ENCODE assay signal across 8 cellular contexts in genomic region chr12:76560083-76560491, GRCh38. TPM values are rescaled to one million over a fixed set of nuclear protein-coding genes. Genes with fewer than 3 reads are reported as not detected.
A peak's percentile ranks its signal among the peaks of the same experiment; 100 is the strongest.
DNase-seq lines count a peak whose midpoint lies in the region; ATAC-seq, FAIRE-seq and TF ChIP-seq lines count a peak whose summit lies in the region.

No MANE protein-coding gene starts in this region.

- peaks cover 32% of the 10 kb centered on the region for H3K79me2 ChIP-seq in HepG2 (ENCODE audit: insufficient read depth, low read length)

- no peak for TF ChIP-seq RAD21 in HepG2 (CRISPR knock-in tag; IDR thresholded peaks at IDR 0.05)

- DNase-seq in activated naive CD4-positive, alpha-beta T cell treated with anti-CD3 and anti-CD28 coated beads for 36 hours = no peak
- DNase-seq in activated naive CD4-positive, alpha-beta T cell treated with Interleukin-2 at 50 U/mL for 16 hours = no peak
- no peak for DNase-seq in activated naive CD8-positive, alpha-beta T cell treated with anti-CD3 and anti-CD28 coated beads for 36 hours
- no peak for DNase-seq in HepG2 (ENCODE audit: low spot score)
- no peak for DNase-seq in type B pancreatic cell (ENCODE audit: extremely low spot score, unreplicated experiment)
- no peak for DNase-seq in GM12892 (ENCODE audit: insufficient read length)
- DNase-seq in COR-L47 (lab: John Stamatoyannopoulos, UW) = no peak

- no peaks in the 10 kb centered on the region for H3K36me3 Mint-ChIP-seq in activated naive CD4-positive, alpha-beta T cell treated with anti-CD3 and anti-CD28 coated beads for 36 hours (ENCODE audit: low read depth)
- H3K36me3 Mint-ChIP-seq in activated naive CD8-positive, alpha-beta T cell treated with anti-CD3 and anti-CD28 coated beads for 36 hours = peaks cover 7% of the 10 kb centered on the region
- H3K36me3 Mint-ChIP-seq in type B pancreatic cell = no peaks in the 10 kb centered on the region

- FAIRE-seq in HepG2 (lab: Jason Lieb, UNC) (no peak), GM12892 (lab: Jason Lieb, UNC) (no peak)

- CTCF ChIA-PET in activated naive CD4-positive, alpha-beta T cell treated with anti-CD3 and anti-CD28 coated beads for 36 hours (lab: Charles Lee) = interaction anchor here (0.6 kb wide), 2 partner anchors 12 to 368 kb away, joined by 3 to 4 read pairs; no protein-coding TSS in a partner anchor
- CTCF ChIA-PET in HepG2 (lab: Yijun Ruan, JAX; ENCODE audit: low intra/inter-chr PET ratio, low total read pairs) = no interaction called here

- BruUV-seq in HepG2 (replicated peaks; lab: Mats Ljungman, UMichigan) = no TSS peak

- H3K9me3 ChIP-seq in HepG2 (ENCODE audit: low read length) = no peaks in the 10 kb centered on the region

- TF ChIP-seq POLR2A in HepG2 (IDR thresholded peaks at IDR 0.05; ENCODE audit: insufficient read depth in 1 of 2, low read depth in 2 of 2, low read length in 2 of 2) (no peak), GM12892 (IDR thresholded peaks at IDR 0.05; ENCODE audit: low read depth, low read length) (no peak)

- no peaks in the 10 kb centered on the region for H3K36me3 ChIP-seq in HepG2 (replicated peaks in 1 of 2; ENCODE audit: control insufficient read depth in 1 of 2, insufficient read depth in 2 of 2, low read length in 2 of 2)

- H3K27ac Mint-ChIP-seq in activated naive CD4-positive, alpha-beta T cell treated with anti-CD3 and anti-CD28 coated beads for 36 hours = peak overlapping the region; percentile 87
- peak overlapping the region; percentile 99 for H3K27ac Mint-ChIP-seq in activated naive CD8-positive, alpha-beta T cell treated with anti-CD3 and anti-CD28 coated beads for 36 hours
- H3K27ac Mint-ChIP-seq in type B pancreatic cell = peak overlapping the region; percentile 96

- peaks cover 28% of the 10 kb centered on the region for H3K4me1 Mint-ChIP-seq in activated naive CD4-positive, alpha-beta T cell treated with anti-CD3 and anti-CD28 coated beads for 36 hours (ENCODE audit: low read depth)
- peaks cover 34% of the 10 kb centered on the region for H3K4me1 Mint-ChIP-seq in activated naive CD8-positive, alpha-beta T cell treated with anti-CD3 and anti-CD28 coated beads for 36 hours
- peaks cover 15% of the 10 kb centered on the region for H3K4me1 Mint-ChIP-seq in type B pancreatic cell (ENCODE audit: unreplicated experiment)

- intact Hi-C loops in activated naive CD4-positive, alpha-beta T cell treated with anti-CD3 and anti-CD28 coated beads for 36 hours (cut with micrococcal nuclease) = no loop called here
- intact Hi-C loops in HepG2 (cut with micrococcal nuclease; ENCODE audit: unreplicated experiment) = loop anchor here (5.0 kb wide), 1 partner anchor 202 kb away; the partner anchor contains the start of gene ZDHHC17

- no peaks in the 10 kb centered on the region; a peak in 1 of 5 replicates for H3K27me3 ChIP-seq in HepG2 (ENCODE audit: control insufficient read depth in 1 of 2, insufficient read depth in 2 of 2, low read length in 2 of 2)

- in situ Hi-C loops in HepG2 (cut with HindIII; ENCODE audit: extremely low pct_ligation_motif_present, low pct_unique_long_range_greater_than_20kb) = no loop called here

- H3K4me3 Mint-ChIP-seq in activated naive CD4-positive, alpha-beta T cell treated with anti-CD3 and anti-CD28 coated beads for 36 hours = peak overlapping the region; percentile 92
- H3K4me3 Mint-ChIP-seq in activated naive CD8-positive, alpha-beta T cell treated with anti-CD3 and anti-CD28 coated beads for 36 hours = peak overlapping the region; percentile 90
- H3K4me3 Mint-ChIP-seq in type B pancreatic cell = peak overlapping the region; percentile 98

- peak overlapping the region; percentile 93 for H3K4me2 ChIP-seq in HepG2 (ENCODE audit: low read depth, low read length)

- WGBS in HepG2 (ENCODE audit: low lambda C conversion rate) = 15% methylated on average over 8 of the region's 8 CpGs

- peak; percentile 36 for ATAC-seq in HG03135 (IDR thresholded peaks at IDR 0.05; ENCODE audit: unreplicated experiment)
- no peak for ATAC-seq in HepG2

- H3K4me3 ChIP-seq in HepG2 (replicated peaks in 1 of 3; ENCODE audit: insufficient read depth in 1 of 3, low read depth in 2 of 3, low read length in 3 of 3) = peak overlapping the region; percentile 82 to 100 (median 96)

- H4K20me1 ChIP-seq in HepG2 (ENCODE audit: insufficient read depth, low read length) = no peaks in the 10 kb centered on the region

- H2AFZ ChIP-seq in HepG2 (ENCODE audit: low read length) = peak overlapping the region; percentile 76

- H3K4me1 ChIP-seq in HepG2 (ENCODE audit: insufficient read depth, low read length) = peaks cover 24% of the 10 kb centered on the region

- no peaks in the 10 kb centered on the region for H3K27me3 Mint-ChIP-seq in activated naive CD4-positive, alpha-beta T cell treated with anti-CD3 and anti-CD28 coated beads for 36 hours (ENCODE audit: low read depth)
- no peaks in the 10 kb centered on the region for H3K27me3 Mint-ChIP-seq in activated naive CD8-positive, alpha-beta T cell treated with anti-CD3 and anti-CD28 coated beads for 36 hours
- no peaks in the 10 kb centered on the region for H3K27me3 Mint-ChIP-seq in type B pancreatic cell

- TF ChIP-seq CTCF in HepG2 (CRISPR knock-in tag; IDR thresholded peaks at IDR 0.05) (no peak), type B pancreatic cell (conservative IDR thresholded peaks at IDR 0.05) (no peak)

- POLR2A ChIA-PET in HepG2 (lab: Yijun Ruan, JAX) = interaction anchor here (1.3 to 2.5 kb wide), 2 partner anchors 12 to 230 kb away, joined by 3 to 12 read pairs; no protein-coding TSS in a partner anchor

- H3K9ac ChIP-seq in HepG2 (ENCODE audit: insufficient read depth, low read depth, low read length) = peak overlapping the region; percentile 93

- H3K27ac ChIP-seq in HepG2 (ENCODE audit: extremely low read length, insufficient read depth, low read length) = peak overlapping the region; percentile 94

- TF ChIP-seq EP300 in HepG2 (IDR thresholded peaks at IDR 0.05; ENCODE audit: low read depth in 2 of 2, low read length in 2 of 2) (no peak), HepG2 (CRISPR knock-in tag; IDR thresholded peaks at IDR 0.05; ENCODE audit: borderline replicate concordance) (no peak)

- no peaks in the 10 kb centered on the region for H3K9me3 Mint-ChIP-seq in activated naive CD4-positive, alpha-beta T cell treated with anti-CD3 and anti-CD28 coated beads for 36 hours
- H3K9me3 Mint-ChIP-seq in activated naive CD8-positive, alpha-beta T cell treated with anti-CD3 and anti-CD28 coated beads for 36 hours = no peaks in the 10 kb centered on the region
- H3K9me3 Mint-ChIP-seq in type B pancreatic cell = no peaks in the 10 kb centered on the region

TF ChIP-seq in HepG2, 621 proteins besides CTCF, POLR2A, EP300 and RAD21 (continues in another document):
- TF ChIP-seq SMAD3 (CRISPR knock-in tag; IDR thresholded peaks at IDR 0.05) (0 out of 2 replicates have a peak, but pooled peaks have one; percentile 5), ZBTB3 (CRISPR knock-in tag; IDR thresholded peaks at IDR 0.05; ENCODE audit: borderline replicate concordance, low read depth) (0 out of 2 replicates have a peak, but pooled peaks have one; percentile 4), FOXM1 (CRISPR knock-in tag; IDR thresholded peaks at IDR 0.05) (0 out of 2 replicates have a peak, but pooled peaks have one; percentile 15), TBX2 (CRISPR knock-in tag; IDR thresholded peaks at IDR 0.05; ENCODE audit: borderline replicate concordance) (peak; percentile 5; the same call in 1 of the 2 replicates), HOXD1 (CRISPR knock-in tag; IDR thresholded peaks at IDR 0.05) (peak; percentile 13; the same call in 1 of the 2 replicates), NAIF1 (CRISPR knock-in tag; IDR thresholded peaks at IDR 0.05; ENCODE audit: borderline replicate concordance) (0 out of 2 replicates have a peak, but pooled peaks have one; percentile 36), ZMYM4 (CRISPR knock-in tag; IDR thresholded peaks at IDR 0.05) (0 out of 2 replicates have a peak, but pooled peaks have one; percentile 2), SNAI1 (CRISPR knock-in tag; IDR thresholded peaks at IDR 0.05; ENCODE audit: borderline replicate concordance) (peak; percentile 7; the same call in 1 of the 2 replicates)

RNA-seq across cellular contexts. Expression of gene OSBPL8, which starts 0.5 kb away (rescaled TPM):
- 10 to 100 TPM; 56.8 to 63.7 TPM for total RNA-seq in activated naive CD4-positive, alpha-beta T cell treated with anti-CD3 and anti-CD28 coated beads for 36 hours
- total RNA-seq in activated naive CD8-positive, alpha-beta T cell treated with anti-CD3 and anti-CD28 coated beads for 36 hours = 10 to 100 TPM; 84.4 to 85.7 TPM
- total RNA-seq in HepG2 (2016; rRNA removed; fragmentation: Illumina TruSeq; extraction: Trizol) = 33.9 and 63.9 TPM in 2 replicates
- total RNA-seq in HepG2 (2016; cell fraction: cytosol; rRNA removed; fragmentation: Illumina TruSeq; extraction: Trizol; ENCODE audit: low read depth) = 1.7 and 2.8 TPM in 2 replicates
- 35.4 and 60.8 TPM in 2 replicates for total RNA-seq in HepG2 (2016; cell fraction: insoluble cytoplasmic fraction; rRNA removed; fragmentation: Illumina TruSeq; extraction: Trizol)
- total RNA-seq in HepG2 (2016; cell fraction: membrane; rRNA removed; fragmentation: Illumina TruSeq; extraction: Trizol) = 15.8 and 18.9 TPM in 2 replicates
- 38.8 and 43.9 TPM in 2 replicates for total RNA-seq in HepG2 (2016; cell fraction: nucleus; rRNA removed; fragmentation: Illumina TruSeq; extraction: Trizol)
- 8.5 and 11.0 TPM in 2 replicates for polyA plus RNA-seq in HepG2 (2011; rRNA removed)
- polyA plus RNA-seq in HepG2 (2011; cell fraction: cytosol; rRNA removed) = 7.6 and 7.8 TPM in 2 replicates
- polyA plus RNA-seq in HepG2 (2011; cell fraction: nucleus; rRNA removed) = 10.7 and 16.3 TPM in 2 replicates
- 12.4 and 15.4 TPM in 2 replicates for polyA plus RNA-seq in HepG2 (2012)
- polyA plus RNA-seq in HepG2 (2016; cell fraction: cytosol; fragmentation: Illumina TruSeq; extraction: Trizol; ENCODE audit: low read depth) = 0.52 and 0.65 TPM in 2 replicates
- 32.6 and 35.8 TPM in 2 replicates for polyA plus RNA-seq in HepG2 (2016; cell fraction: insoluble cytoplasmic fraction; fragmentation: Illumina TruSeq; extraction: Trizol; ENCODE audit: low read depth)
- polyA plus RNA-seq in HepG2 (2016; cell fraction: membrane; fragmentation: Illumina TruSeq; extraction: Trizol; ENCODE audit: low read depth) = 4.1 and 4.4 TPM in 2 replicates
- 20.5 and 21.9 TPM in 2 replicates for polyA plus RNA-seq in HepG2 (2016; cell fraction: nucleus; fragmentation: Illumina TruSeq; extraction: Trizol; ENCODE audit: insufficient read depth, low read depth)
- 26.3 and 32.1 TPM in 2 replicates for polyA minus RNA-seq in HepG2 (2011; rRNA and poly(A)+ RNA removed; ENCODE audit: low replicate concordance)
- 30.4 and 34.6 TPM in 2 replicates for polyA minus RNA-seq in HepG2 (2011; cell fraction: cytosol; rRNA and poly(A)+ RNA removed)
- 95.4 and 95.7 TPM in 2 replicates for polyA minus RNA-seq in HepG2 (2011; cell fraction: nucleus; rRNA and poly(A)+ RNA removed)
- 56.1 and 57.6 TPM in 2 replicates for total RNA-seq in type B pancreatic cell (ENCODE audit: low replicate concordance)
- polyA plus RNA-seq in GM12892 (2012; ENCODE audit: missing spikeins) = 22.1 TPM
